1 cellular context compared by ENCODE assay signal in the genomic region with DNA sequence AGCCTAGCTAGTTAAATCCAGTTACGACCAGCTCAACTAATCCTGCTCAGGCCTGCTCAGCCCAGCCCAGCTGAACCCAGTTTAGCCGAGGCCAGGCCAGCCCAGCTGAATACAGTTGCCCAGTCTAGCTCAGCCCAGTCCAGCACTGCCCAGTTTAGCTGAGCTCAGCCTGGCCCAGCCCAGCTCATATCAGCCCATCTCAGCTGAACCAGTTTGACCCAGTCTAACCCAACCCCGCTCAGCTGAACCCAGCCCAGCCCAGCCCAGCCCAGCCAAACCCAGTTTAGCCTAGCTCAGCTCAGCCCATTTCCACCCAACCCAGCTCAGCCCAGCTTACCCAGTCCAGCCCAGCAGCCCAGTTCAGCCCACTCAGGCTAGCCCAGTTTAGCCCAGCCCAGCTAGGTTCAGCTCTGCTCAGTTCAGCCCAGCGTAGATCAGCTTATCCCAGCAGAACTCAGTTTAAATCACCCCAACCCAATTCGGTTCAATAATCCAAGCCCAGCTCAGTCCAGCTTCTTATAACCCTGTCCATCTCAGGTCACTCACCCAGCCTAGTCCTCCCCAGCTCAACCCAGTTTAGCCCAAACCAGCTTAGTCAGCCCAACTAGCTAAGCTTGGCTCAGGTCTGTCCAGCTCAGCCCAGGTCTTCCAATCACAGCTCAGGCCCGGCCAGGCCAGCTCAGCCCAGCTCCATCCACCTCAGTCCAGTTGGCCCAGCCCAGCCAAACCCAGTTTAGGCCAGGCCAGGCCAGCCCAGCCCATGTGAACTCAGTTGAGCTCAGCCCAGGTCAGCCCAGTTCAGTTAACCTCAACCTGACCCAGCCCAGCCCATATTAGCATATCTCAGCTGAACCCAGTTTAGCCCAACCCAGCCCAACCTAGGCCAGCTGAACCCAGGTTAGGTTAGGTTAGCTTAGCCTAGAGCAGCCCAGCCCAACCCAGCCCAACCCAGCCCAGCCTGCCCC.
TF ChIP-seq lines count a peak whose summit lies in the region.

No MANE protein-coding gene starts in this region.

TF ChIP-seq in GM23338, 12 proteins besides CTCF, POLR2A, EP300 and RAD21 (continued from another document):
- TF ChIP-seq, protein P1, sequence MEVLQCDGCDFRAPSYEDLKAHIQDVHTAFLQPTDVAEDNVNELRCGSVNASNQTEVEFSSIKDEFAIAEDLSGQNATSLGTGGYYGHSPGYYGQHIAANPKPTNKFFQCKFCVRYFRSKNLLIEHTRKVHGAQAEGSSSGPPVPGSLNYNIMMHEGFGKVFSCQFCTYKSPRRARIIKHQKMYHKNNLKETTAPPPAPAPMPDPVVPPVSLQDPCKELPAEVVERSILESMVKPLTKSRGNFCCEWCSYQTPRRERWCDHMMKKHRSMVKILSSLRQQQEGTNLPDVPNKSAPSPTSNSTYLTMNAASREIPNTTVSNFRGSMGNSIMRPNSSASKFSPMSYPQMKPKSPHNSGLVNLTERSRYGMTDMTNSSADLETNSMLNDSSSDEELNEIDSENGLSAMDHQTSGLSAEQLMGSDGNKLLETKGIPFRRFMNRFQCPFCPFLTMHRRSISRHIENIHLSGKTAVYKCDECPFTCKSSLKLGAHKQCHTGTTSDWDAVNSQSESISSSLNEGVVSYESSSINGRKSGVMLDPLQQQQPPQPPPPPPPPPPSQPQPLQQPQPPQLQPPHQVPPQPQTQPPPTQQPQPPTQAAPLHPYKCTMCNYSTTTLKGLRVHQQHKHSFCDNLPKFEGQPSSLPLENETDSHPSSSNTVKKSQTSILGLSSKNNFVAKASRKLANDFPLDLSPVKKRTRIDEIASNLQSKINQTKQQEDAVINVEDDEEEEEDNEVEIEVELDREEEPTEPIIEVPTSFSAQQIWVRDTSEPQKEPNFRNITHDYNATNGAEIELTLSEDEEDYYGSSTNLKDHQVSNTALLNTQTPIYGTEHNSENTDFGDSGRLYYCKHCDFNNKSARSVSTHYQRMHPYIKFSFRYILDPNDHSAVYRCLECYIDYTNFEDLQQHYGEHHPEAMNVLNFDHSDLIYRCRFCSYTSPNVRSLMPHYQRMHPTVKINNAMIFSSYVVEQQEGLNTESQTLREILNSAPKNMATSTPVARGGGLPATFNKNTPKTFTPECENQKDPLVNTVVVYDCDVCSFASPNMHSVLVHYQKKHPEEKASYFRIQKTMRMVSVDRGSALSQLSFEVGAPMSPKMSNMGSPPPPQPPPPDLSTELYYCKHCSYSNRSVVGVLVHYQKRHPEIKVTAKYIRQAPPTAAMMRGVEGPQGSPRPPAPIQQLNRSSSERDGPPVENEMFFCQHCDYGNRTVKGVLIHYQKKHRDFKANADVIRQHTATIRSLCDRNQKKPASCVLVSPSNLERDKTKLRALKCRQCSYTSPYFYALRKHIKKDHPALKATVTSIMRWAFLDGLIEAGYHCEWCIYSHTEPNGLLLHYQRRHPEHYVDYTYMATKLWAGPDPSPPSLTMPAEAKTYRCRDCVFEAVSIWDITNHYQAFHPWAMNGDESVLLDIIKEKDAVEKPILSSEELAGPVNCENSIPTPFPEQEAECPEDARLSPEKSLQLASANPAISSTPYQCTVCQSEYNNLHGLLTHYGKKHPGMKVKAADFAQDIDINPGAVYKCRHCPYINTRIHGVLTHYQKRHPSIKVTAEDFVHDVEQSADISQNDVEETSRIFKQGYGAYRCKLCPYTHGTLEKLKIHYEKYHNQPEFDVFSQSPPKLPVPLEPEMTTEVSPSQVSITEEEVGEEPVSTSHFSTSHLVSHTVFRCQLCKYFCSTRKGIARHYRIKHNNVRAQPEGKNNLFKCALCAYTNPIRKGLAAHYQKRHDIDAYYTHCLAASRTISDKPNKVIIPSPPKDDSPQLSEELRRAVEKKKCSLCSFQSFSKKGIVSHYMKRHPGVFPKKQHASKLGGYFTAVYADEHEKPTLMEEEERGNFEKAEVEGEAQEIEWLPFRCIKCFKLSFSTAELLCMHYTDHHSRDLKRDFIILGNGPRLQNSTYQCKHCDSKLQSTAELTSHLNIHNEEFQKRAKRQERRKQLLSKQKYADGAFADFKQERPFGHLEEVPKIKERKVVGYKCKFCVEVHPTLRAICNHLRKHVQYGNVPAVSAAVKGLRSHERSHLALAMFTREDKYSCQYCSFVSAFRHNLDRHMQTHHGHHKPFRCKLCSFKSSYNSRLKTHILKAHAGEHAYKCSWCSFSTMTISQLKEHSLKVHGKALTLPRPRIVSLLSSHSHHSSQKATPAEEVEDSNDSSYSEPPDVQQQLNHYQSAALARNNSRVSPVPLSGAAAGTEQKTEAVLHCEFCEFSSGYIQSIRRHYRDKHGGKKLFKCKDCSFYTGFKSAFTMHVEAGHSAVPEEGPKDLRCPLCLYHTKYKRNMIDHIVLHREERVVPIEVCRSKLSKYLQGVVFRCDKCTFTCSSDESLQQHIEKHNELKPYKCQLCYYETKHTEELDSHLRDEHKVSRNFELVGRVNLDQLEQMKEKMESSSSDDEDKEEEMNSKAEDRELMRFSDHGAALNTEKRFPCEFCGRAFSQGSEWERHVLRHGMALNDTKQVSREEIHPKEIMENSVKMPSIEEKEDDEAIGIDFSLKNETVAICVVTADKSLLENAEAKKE (CRISPR knock-in tag; IDR thresholded peaks at IDR 0.05) = no peak
- TF ChIP-seq ZNF331 (CRISPR knock-in tag; IDR thresholded peaks at IDR 0.05; ENCODE audit: low read depth) = no peak
- TF ChIP-seq ZNF114 (CRISPR knock-in tag; IDR thresholded peaks at IDR 0.05) = no peak
- TF ChIP-seq JUNB (IDR thresholded peaks at IDR 0.05; ENCODE audit: unreplicated experiment) = no peak
- no peak for TF ChIP-seq EZH2phosphoT487 (IDR thresholded peaks at IDR 0.05; ENCODE audit: unreplicated experiment)
- no peak for TF ChIP-seq STAT1 (IDR thresholded peaks at IDR 0.05; ENCODE audit: unreplicated experiment)
- TF ChIP-seq EZH2 (IDR thresholded peaks at IDR 0.05; ENCODE audit: low read depth, unreplicated experiment) = no peak
- TF ChIP-seq, protein P2, sequence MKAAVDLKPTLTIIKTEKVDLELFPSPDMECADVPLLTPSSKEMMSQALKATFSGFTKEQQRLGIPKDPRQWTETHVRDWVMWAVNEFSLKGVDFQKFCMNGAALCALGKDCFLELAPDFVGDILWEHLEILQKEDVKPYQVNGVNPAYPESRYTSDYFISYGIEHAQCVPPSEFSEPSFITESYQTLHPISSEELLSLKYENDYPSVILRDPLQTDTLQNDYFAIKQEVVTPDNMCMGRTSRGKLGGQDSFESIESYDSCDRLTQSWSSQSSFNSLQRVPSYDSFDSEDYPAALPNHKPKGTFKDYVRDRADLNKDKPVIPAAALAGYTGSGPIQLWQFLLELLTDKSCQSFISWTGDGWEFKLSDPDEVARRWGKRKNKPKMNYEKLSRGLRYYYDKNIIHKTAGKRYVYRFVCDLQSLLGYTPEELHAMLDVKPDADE (IDR thresholded peaks at IDR 0.05) = no peak
- no peak for TF ChIP-seq POLR2AphosphoS5 (IDR thresholded peaks at IDR 0.05; ENCODE audit: low read depth)
- no peak for TF ChIP-seq CREB1 (CRISPR knock-in tag; IDR thresholded peaks at IDR 0.05; ENCODE audit: low read depth)
- TF ChIP-seq, protein P3, sequence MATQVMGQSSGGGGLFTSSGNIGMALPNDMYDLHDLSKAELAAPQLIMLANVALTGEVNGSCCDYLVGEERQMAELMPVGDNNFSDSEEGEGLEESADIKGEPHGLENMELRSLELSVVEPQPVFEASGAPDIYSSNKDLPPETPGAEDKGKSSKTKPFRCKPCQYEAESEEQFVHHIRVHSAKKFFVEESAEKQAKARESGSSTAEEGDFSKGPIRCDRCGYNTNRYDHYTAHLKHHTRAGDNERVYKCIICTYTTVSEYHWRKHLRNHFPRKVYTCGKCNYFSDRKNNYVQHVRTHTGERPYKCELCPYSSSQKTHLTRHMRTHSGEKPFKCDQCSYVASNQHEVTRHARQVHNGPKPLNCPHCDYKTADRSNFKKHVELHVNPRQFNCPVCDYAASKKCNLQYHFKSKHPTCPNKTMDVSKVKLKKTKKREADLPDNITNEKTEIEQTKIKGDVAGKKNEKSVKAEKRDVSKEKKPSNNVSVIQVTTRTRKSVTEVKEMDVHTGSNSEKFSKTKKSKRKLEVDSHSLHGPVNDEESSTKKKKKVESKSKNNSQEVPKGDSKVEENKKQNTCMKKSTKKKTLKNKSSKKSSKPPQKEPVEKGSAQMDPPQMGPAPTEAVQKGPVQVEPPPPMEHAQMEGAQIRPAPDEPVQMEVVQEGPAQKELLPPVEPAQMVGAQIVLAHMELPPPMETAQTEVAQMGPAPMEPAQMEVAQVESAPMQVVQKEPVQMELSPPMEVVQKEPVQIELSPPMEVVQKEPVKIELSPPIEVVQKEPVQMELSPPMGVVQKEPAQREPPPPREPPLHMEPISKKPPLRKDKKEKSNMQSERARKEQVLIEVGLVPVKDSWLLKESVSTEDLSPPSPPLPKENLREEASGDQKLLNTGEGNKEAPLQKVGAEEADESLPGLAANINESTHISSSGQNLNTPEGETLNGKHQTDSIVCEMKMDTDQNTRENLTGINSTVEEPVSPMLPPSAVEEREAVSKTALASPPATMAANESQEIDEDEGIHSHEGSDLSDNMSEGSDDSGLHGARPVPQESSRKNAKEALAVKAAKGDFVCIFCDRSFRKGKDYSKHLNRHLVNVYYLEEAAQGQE (IDR thresholded peaks at IDR 0.05; ENCODE audit: unreplicated experiment) = no peak
